ENCODE assay signal across 16 cellular contexts in genomic region chr7:158861004-158861787, GRCh38. TPM values are rescaled to one million over a fixed set of nuclear protein-coding genes. Genes with fewer than 3 reads are reported as not detected.
DNase-seq lines count a peak whose midpoint lies in the region; ATAC-seq and TF ChIP-seq lines count a peak whose summit lies in the region.
"Had no signal": no experiment of that assay in that cellular context is flagged by ENCODE, and none has a peak within 500 bp of the region (broad histone marks: within the 10 kb centered on the region; RNA-seq: fewer than 3 reads in every experiment).

No MANE protein-coding gene starts in this region.

- H3K27ac Mint-ChIP-seq in activated naive CD4-positive, alpha-beta T cell treated with anti-CD3 and anti-CD28 coated beads for 36 hours, result peak overlapping the region; percentile 34

- DNase-seq in activated naive CD4-positive, alpha-beta T cell treated with anti-CD3 and anti-CD28 coated beads for 36 hours, result no peak
- no peak for DNase-seq in activated naive CD4-positive, alpha-beta T cell treated with Interleukin-2 at 50 U/mL for 16 hours
- DNase-seq in OCI-M2 (lab: John Stamatoyannopoulos, UW; ENCODE audit: unreplicated experiment) (peak; percentile 52), right cardiac atrium (no peak), psoas muscle (no peak), HuH-7.5 (ENCODE audit: low spot score) (no peak), cortex of kidney (lab: John Stamatoyannopoulos, UW) (no peak)
- DNase-seq: activated CD4-positive, CD25-positive, alpha-beta regulatory T cell treated with anti-CD3 and anti-CD28 coated beads, Interleukin-2, amount 50 U/mL, for 72 hours; body of pancreas; DMS153; lower lobe of right lung; pancreas; stimulated activated CD8-positive, alpha-beta memory T cell treated with anti-CD3 and anti-CD28 coated beads, Interleukin-4, amount 100 ng/mL, for 48 hours; upper lobe of right lung had no signal

- H3K9me3 ChIP-seq in right cardiac atrium (ENCODE audit: control insufficient read depth, low read length) (no peaks in the 10 kb centered on the region), psoas muscle (no peaks in the 10 kb centered on the region)
- H3K9me3 ChIP-seq: body of pancreas, lower lobe of right lung, pancreas, upper lobe of right lung had no signal

- ATAC-seq in right cardiac atrium, result no peak
- peak in 1 of 4 donors; percentile 5 for ATAC-seq in psoas muscle
- no peak for ATAC-seq in GM18505 (IDR thresholded peaks at IDR 0.05; ENCODE audit: unreplicated experiment)
- ATAC-seq: body of pancreas, lower lobe of right lung, pancreas, upper lobe of right lung had no signal

- peaks cover 54% of the 10 kb centered on the region for H3K4me1 Mint-ChIP-seq in activated naive CD4-positive, alpha-beta T cell treated with anti-CD3 and anti-CD28 coated beads for 36 hours (ENCODE audit: low read depth)

- peak overlapping the region; percentile 21 for H3K27ac ChIP-seq in right cardiac atrium (ENCODE audit: low read length)
- peak overlapping the region; percentile 86 for H3K27ac ChIP-seq in psoas muscle
- H3K27ac ChIP-seq: body of pancreas, pancreas, upper lobe of right lung had no signal

- no peak for TF ChIP-seq POLR2A in GM18505 (IDR thresholded peaks at IDR 0.05; ENCODE audit: borderline replicate concordance, extremely low read depth, insufficient read depth, insufficient read length)

- no peak overlapping the region for H3K4me3 Mint-ChIP-seq in activated naive CD4-positive, alpha-beta T cell treated with anti-CD3 and anti-CD28 coated beads for 36 hours

- H3K27me3 Mint-ChIP-seq in activated naive CD4-positive, alpha-beta T cell treated with anti-CD3 and anti-CD28 coated beads for 36 hours (ENCODE audit: low read depth), result no peaks in the 10 kb centered on the region

- CTCF ChIA-PET in activated naive CD4-positive, alpha-beta T cell treated with anti-CD3 and anti-CD28 coated beads for 36 hours (lab: Charles Lee), result interaction anchor here (0.9 to 1.3 kb wide), 3 partner anchors 13 to 116 kb away, joined by 3 read pairs; no protein-coding TSS in a partner anchor

- H3K36me3 Mint-ChIP-seq in activated naive CD4-positive, alpha-beta T cell treated with anti-CD3 and anti-CD28 coated beads for 36 hours (ENCODE audit: low read depth), result no peaks in the 10 kb centered on the region

- peaks cover 0 to 6% of the 10 kb centered on the region in 2 donors for H3K36me3 ChIP-seq in psoas muscle (ENCODE audit: insufficient read depth in 1 of 2, low read depth in 1 of 2)
- H3K36me3 ChIP-seq: lower lobe of right lung, pancreas, upper lobe of right lung had no signal

- intact Hi-C loops in activated naive CD4-positive, alpha-beta T cell treated with anti-CD3 and anti-CD28 coated beads for 36 hours (cut with micrococcal nuclease), result loop anchor here (5.0 kb wide), 1 partner anchor 96 kb away; no protein-coding TSS in a partner anchor
- intact Hi-C loops in right cardiac atrium (cut with DNase I), result no loop called here
- intact Hi-C loops in psoas muscle (cut with DNase I), result loop anchor here (5.0 to 10.0 kb wide), 3 partner anchors 34 to 79 kb away; partner anchors contain the start of gene ESYT2 (in 1 of the 2)

- no peak for TF ChIP-seq CTCF in psoas muscle (IDR thresholded peaks at IDR 0.05)

- no peaks in the 10 kb centered on the region for H3K9me3 Mint-ChIP-seq in activated naive CD4-positive, alpha-beta T cell treated with anti-CD3 and anti-CD28 coated beads for 36 hours
- H3K9me3 Mint-ChIP-seq: activated T-helper 2 cell treated with anti-CD3 and anti-CD28 coated beads, Interferon-gamma antibody, Interleukin-2, Interleukin-4, amounts not matched to agents 10 μg/mL and 5 μg/mL and 100 μg/mL, durations not matched to agents 14 hours and 24 hours and 36 hours had no signal

- WGBS in right cardiac atrium, result 58% methylated on average over 15 of the region's 15 CpGs
- 55 to 64% (median 58%) methylated on average over 15 of the region's 15 CpGs for WGBS in psoas muscle, 3 donors

- peaks cover 8% of the 10 kb centered on the region for H3K4me1 ChIP-seq in right cardiac atrium (ENCODE audit: control insufficient read depth, insufficient read depth, low read length)
- H3K4me1 ChIP-seq in psoas muscle, result peaks cover 30% of the 10 kb centered on the region

- H3K27me3 ChIP-seq in right cardiac atrium (ENCODE audit: control insufficient read depth, insufficient read depth) (no peaks in the 10 kb centered on the region), psoas muscle (ENCODE audit: insufficient read depth in 3 of 3, low read length in 2 of 3) (no peaks in the 10 kb centered on the region)
- H3K27me3 ChIP-seq: body of pancreas, pancreas, upper lobe of right lung had no signal

- H3K4me3 ChIP-seq in right cardiac atrium (ENCODE audit: low read length) (no peak overlapping the region), psoas muscle (no peak overlapping the region)
- H3K4me3 ChIP-seq: body of pancreas, lower lobe of right lung, pancreas, upper lobe of right lung had no signal

RNA-seq across cellular contexts. Expression of gene DYNC2I1, which starts 4.8 kb away (rescaled TPM):
- 1 to 10 TPM; 8.0 to 8.5 TPM for total RNA-seq in activated naive CD4-positive, alpha-beta T cell treated with anti-CD3 and anti-CD28 coated beads for 36 hours
- total RNA-seq in right cardiac atrium, result 10 to 100 TPM; 25.4 to 32.1 (median 28.6) TPM
- 28.7 TPM for polyA plus RNA-seq in right cardiac atrium
- 10 to 100 TPM; 11.1 to 23.6 (median 18.2) TPM for total RNA-seq in psoas muscle
- 10 to 100 TPM in 2 of 3 donors, 1 to 10 TPM in 1; 9.7 to 18.1 (median 10.0) TPM for polyA plus RNA-seq in psoas muscle

RNA-seq across cellular contexts. Expression of gene ESYT2, which starts 31.9 kb away (rescaled TPM):
- total RNA-seq in activated naive CD4-positive, alpha-beta T cell treated with anti-CD3 and anti-CD28 coated beads for 36 hours, result 10 to 100 TPM; 41.7 to 44.3 TPM
- total RNA-seq in right cardiac atrium (10 to 100 TPM; 48.2 to 84.7 (median 54.6) TPM), psoas muscle (10 to 100 TPM; 35.9 to 63.4 (median 54.1) TPM)
- polyA plus RNA-seq in right cardiac atrium (29.0 TPM), psoas muscle (10 to 100 TPM; 27.5 to 44.0 (median 28.5) TPM)

Comparison
In these comparisons a context has a peak if more than half of its experiments do, and no peak if none do; other contexts are left out.
1. intact Hi-C loops: an anchor here in activated naive CD4-positive, alpha-beta T cell treated with anti-CD3 and anti-CD28 coated beads for 36 hours (5.0 kb wide) and psoas muscle (5.0 to 10.0 kb wide); none called in right cardiac atrium.